ENCODE assay signal across 1 cellular context in the genomic region with DNA sequence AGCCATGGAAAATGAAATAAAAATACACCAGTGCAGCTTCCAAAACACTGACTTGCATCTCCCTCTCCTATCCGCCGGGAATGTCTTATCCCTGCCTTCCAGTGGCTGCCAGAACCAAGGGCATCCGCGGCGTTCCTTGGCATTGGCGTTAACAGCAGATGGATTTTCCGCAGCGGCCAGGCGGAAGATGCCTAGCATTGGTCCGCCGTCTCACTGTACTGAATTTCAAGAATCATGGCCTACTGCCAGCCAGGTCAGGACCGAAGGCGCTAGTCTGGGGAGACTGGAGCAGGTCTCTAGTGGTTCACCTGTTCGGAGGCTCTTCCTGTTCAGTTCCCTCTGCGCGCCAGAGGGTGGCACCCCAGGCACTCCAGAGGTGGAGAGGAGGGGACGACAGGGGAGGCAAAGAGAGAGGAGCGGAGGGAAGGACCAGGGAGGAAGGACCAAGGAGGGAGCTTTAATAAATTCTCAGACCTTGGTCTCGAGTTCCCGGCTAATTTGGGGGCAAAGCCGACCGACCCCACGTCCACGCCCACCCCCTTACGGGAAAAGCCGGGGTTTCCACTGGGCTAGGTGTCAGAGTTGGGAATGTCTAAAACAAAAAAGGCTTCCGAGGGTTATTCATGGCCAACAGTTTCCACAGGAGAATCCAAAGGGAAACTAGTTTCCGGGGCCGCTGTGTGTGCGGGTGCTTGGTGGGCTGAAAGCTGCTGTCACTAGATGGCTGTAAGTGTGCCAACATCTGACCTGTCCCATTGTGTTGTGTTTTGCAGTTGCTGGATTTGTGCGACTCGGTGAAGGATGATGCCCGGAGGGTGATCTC.
TF ChIP-seq lines count a peak whose summit lies in the region.

No MANE protein-coding gene starts in this region.

TF ChIP-seq in HepG2, 621 proteins besides CTCF, POLR2A, EP300 and RAD21 (continued from another document and continues in another):
- TF ChIP-seq REPIN1 (CRISPR knock-in tag; IDR thresholded peaks at IDR 0.05; ENCODE audit: borderline replicate concordance, low read depth), result no peak; the same call in 1 of the 2 replicates
- TF ChIP-seq, protein P1, sequence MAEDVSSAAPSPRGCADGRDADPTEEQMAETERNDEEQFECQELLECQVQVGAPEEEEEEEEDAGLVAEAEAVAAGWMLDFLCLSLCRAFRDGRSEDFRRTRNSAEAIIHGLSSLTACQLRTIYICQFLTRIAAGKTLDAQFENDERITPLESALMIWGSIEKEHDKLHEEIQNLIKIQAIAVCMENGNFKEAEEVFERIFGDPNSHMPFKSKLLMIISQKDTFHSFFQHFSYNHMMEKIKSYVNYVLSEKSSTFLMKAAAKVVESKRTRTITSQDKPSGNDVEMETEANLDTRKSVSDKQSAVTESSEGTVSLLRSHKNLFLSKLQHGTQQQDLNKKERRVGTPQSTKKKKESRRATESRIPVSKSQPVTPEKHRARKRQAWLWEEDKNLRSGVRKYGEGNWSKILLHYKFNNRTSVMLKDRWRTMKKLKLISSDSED (CRISPR knock-in tag; IDR thresholded peaks at IDR 0.05), result no peak
- no peak for TF ChIP-seq RBAK (CRISPR knock-in tag; IDR thresholded peaks at IDR 0.05)
- TF ChIP-seq, protein P2, sequence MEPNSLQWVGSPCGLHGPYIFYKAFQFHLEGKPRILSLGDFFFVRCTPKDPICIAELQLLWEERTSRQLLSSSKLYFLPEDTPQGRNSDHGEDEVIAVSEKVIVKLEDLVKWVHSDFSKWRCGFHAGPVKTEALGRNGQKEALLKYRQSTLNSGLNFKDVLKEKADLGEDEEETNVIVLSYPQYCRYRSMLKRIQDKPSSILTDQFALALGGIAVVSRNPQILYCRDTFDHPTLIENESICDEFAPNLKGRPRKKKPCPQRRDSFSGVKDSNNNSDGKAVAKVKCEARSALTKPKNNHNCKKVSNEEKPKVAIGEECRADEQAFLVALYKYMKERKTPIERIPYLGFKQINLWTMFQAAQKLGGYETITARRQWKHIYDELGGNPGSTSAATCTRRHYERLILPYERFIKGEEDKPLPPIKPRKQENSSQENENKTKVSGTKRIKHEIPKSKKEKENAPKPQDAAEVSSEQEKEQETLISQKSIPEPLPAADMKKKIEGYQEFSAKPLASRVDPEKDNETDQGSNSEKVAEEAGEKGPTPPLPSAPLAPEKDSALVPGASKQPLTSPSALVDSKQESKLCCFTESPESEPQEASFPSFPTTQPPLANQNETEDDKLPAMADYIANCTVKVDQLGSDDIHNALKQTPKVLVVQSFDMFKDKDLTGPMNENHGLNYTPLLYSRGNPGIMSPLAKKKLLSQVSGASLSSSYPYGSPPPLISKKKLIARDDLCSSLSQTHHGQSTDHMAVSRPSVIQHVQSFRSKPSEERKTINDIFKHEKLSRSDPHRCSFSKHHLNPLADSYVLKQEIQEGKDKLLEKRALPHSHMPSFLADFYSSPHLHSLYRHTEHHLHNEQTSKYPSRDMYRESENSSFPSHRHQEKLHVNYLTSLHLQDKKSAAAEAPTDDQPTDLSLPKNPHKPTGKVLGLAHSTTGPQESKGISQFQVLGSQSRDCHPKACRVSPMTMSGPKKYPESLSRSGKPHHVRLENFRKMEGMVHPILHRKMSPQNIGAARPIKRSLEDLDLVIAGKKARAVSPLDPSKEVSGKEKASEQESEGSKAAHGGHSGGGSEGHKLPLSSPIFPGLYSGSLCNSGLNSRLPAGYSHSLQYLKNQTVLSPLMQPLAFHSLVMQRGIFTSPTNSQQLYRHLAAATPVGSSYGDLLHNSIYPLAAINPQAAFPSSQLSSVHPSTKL (CRISPR knock-in tag; IDR thresholded peaks at IDR 0.05), result peak; percentile 59
- peak; percentile 75; the same call in 1 of the 2 replicates for TF ChIP-seq BORCS8-MEF2B (CRISPR knock-in tag; IDR thresholded peaks at IDR 0.05)
- peak; percentile 38; the same call in 1 of the 3 replicates for TF ChIP-seq MXI1 (IDR thresholded peaks at IDR 0.05; ENCODE audit: borderline replicate concordance, low read depth, low read length)
- TF ChIP-seq ZNF468 (CRISPR knock-in tag; IDR thresholded peaks at IDR 0.05), result no peak
- no peak for TF ChIP-seq GFI1 (CRISPR knock-in tag; IDR thresholded peaks at IDR 0.05; ENCODE audit: borderline replicate concordance)
- no peak for TF ChIP-seq PTBP1 (IDR thresholded peaks at IDR 0.05; ENCODE audit: low read depth, low read length, poor library complexity, severe bottlenecking)
- TF ChIP-seq NAIF1 (CRISPR knock-in tag; IDR thresholded peaks at IDR 0.05; ENCODE audit: borderline replicate concordance), result no peak
- TF ChIP-seq EED (CRISPR knock-in tag; IDR thresholded peaks at IDR 0.05), result no peak
- TF ChIP-seq, protein P3, sequence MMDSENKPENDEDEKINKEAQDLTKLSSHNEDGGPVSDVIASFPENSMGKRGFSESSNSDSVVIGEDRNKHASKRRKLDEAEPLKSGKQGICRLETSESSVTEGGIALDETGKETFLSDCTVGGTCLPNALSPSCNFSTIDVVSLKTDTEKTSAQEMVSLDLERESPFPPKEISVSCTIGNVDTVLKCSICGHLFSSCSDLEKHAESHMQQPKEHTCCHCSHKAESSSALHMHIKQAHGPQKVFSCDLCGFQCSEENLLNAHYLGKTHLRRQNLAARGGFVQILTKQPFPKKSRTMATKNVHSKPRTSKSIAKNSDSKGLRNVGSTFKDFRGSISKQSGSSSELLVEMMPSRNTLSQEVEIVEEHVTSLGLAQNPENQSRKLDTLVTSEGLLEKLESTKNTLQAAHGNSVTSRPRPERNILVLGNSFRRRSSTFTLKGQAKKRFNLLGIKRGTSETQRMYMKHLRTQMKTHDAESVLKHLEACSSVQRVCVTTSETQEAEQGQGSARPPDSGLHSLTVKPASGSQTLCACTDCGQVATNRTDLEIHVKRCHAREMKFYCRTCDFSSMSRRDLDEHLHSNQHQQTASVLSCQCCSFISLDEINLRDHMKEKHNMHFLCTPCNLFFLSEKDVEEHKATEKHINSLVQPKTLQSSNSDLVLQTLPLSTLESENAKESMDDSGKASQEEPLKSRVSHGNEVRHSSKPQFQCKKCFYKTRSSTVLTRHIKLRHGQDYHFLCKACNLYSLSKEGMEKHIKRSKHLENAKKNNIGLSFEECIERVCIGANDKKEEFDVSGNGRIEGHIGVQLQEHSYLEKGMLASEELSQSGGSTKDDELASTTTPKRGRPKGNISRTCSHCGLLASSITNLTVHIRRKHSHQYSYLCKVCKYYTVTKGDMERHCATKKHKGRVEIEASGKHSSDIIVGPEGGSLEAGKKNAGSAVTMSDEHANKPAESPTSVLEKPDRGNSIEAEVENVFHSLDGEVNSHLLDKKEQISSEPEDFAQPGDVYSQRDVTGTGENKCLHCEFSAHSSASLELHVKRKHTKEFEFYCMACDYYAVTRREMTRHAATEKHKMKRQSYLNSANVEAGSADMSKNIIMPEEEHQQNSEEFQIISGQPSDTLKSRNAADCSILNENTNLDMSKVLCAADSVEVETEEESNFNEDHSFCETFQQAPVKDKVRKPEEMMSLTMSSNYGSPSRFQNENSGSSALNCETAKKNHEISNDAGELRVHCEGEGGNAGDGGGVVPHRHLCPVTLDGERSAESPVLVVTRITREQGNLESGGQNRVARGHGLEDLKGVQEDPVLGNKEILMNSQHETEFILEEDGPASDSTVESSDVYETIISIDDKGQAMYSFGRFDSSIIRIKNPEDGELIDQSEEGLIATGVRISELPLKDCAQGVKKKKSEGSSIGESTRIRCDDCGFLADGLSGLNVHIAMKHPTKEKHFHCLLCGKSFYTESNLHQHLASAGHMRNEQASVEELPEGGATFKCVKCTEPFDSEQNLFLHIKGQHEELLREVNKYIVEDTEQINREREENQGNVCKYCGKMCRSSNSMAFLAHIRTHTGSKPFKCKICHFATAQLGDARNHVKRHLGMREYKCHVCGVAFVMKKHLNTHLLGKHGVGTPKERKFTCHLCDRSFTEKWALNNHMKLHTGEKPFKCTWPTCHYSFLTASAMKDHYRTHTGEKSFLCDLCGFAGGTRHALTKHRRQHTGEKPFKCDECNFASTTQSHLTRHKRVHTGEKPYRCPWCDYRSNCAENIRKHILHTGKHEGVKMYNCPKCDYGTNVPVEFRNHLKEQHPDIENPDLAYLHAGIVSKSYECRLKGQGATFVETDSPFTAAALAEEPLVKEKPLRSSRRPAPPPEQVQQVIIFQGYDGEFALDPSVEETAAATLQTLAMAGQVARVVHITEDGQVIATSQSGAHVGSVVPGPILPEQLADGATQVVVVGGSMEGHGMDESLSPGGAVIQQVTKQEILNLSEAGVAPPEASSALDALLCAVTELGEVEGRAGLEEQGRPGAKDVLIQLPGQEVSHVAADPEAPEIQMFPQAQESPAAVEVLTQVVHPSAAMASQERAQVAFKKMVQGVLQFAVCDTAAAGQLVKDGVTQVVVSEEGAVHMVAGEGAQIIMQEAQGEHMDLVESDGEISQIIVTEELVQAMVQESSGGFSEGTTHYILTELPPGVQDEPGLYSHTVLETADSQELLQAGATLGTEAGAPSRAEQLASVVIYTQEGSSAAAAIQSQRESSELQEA (CRISPR knock-in tag; IDR thresholded peaks at IDR 0.05; ENCODE audit: not compliant biosample characterization), result no peak
- TF ChIP-seq CHD2 (IDR thresholded peaks at IDR 0.05; ENCODE audit: low read depth, low read length), result no peak
- TF ChIP-seq, protein P4, sequence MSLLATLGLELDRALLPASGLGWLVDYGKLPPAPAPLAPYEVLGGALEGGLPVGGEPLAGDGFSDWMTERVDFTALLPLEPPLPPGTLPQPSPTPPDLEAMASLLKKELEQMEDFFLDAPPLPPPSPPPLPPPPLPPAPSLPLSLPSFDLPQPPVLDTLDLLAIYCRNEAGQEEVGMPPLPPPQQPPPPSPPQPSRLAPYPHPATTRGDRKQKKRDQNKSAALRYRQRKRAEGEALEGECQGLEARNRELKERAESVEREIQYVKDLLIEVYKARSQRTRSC (CRISPR knock-in tag; IDR thresholded peaks at IDR 0.05; ENCODE audit: low read depth), result no peak
- TF ChIP-seq, protein P5, sequence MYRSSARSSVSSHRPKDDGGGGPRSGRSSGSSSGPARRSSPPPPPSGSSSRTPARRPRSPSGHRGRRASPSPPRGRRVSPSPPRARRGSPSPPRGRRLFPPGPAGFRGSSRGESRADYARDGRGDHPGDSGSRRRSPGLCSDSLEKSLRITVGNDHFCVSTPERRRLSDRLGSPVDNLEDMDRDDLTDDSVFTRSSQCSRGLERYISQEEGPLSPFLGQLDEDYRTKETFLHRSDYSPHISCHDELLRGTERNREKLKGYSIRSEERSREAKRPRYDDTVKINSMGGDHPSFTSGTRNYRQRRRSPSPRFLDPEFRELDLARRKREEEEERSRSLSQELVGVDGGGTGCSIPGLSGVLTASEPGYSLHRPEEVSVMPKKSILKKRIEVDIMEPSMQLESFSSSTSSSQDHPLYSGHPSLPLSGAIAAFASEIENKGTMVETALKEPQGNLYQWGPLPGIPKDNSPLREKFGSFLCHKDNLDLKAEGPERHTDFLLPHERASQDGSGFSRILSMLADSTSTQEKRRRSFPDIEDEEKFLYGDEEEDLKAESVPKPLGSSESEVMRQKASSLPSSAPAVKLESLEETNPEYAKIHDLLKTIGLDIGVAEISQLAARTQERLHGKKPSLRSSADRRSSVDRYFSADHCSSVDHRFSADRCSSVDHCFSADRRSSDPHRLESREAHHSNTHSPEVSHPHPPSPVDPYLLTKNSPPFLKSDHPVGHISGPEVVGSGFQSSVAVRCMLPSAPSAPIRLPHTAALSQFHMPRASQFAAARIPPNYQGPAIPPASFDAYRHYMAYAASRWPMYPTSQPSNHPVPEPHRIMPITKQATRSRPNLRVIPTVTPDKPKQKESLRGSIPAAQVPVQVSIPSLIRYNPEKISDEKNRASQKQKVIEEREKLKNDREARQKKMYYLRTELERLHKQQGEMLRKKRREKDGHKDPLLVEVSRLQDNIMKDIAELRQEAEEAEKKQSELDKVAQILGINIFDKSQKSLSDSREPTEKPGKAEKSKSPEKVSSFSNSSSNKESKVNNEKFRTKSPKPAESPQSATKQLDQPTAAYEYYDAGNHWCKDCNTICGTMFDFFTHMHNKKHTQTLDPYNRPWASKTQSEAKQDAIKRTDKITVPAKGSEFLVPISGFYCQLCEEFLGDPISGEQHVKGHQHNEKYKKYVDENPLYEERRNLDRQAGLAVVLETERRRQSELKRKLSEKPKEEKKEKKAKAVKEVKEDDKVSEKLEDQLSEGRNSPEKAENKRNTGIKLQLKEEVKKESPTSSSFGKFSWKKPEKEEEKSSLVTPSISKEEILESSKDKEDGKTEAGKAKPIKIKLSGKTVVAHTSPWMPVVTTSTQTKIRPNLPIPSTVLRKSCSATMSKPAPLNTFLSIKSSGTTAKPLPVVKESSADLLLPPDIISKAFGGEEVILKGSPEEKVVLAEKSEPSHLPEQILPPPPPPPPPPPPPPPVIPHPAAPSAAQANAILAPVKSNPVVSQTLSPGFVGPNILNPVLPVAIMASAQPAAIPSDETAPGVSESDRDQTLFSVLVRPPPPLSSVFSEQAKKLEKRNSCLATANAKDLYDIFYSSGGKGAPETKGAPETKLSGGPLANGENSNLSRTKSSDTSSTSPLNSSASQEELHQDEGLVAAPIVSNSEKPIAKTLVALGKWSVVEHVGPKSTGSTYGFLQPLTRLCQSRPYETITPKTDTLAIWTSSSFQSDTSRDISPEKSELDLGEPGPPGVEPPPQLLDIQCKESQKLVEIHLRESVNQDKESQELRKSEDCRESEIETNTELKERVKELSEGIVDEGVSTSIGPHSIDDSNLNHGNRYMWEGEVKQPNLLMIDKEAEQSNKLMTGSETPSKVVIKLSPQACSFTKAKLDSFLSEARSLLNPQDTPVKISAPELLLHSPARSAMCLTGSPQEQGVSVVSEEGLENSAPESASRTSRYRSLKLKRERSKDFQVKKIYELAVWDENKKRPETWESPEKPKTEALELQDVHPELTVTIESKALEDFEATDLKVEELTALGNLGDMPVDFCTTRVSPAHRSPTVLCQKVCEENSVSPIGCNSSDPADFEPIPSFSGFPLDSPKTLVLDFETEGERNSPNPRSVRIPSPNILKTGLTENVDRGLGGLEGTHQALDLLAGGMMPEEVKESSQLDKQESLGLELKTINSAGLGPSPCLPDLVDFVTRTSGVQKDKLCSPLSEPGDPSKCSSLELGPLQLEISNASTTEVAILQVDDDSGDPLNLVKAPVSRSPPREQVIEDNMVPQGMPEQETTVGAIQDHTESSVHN (CRISPR knock-in tag; IDR thresholded peaks at IDR 0.05), result no peak
- no peak for TF ChIP-seq ZNF251 (CRISPR knock-in tag; IDR thresholded peaks at IDR 0.05)
- TF ChIP-seq, protein P6, sequence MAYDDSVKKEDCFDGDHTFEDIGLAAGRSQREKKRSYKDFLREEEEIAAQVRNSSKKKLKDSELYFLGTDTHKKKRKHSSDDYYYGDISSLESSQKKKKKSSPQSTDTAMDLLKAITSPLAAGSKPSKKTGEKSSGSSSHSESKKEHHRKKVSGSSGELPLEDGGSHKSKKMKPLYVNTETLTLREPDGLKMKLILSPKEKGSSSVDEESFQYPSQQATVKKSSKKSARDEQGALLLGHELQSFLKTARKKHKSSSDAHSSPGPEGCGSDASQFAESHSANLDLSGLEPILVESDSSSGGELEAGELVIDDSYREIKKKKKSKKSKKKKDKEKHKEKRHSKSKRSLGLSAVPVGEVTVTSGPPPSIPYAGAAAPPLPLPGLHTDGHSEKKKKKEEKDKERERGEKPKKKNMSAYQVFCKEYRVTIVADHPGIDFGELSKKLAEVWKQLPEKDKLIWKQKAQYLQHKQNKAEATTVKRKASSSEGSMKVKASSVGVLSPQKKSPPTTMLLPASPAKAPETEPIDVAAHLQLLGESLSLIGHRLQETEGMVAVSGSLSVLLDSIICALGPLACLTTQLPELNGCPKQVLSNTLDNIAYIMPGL (CRISPR knock-in tag; IDR thresholded peaks at IDR 0.05; ENCODE audit: borderline replicate concordance in 1 of 2, low read depth in 1 of 2), result peak; percentile 64 to 88; a peak in 3 of 4 replicates
- TF ChIP-seq, protein P7, sequence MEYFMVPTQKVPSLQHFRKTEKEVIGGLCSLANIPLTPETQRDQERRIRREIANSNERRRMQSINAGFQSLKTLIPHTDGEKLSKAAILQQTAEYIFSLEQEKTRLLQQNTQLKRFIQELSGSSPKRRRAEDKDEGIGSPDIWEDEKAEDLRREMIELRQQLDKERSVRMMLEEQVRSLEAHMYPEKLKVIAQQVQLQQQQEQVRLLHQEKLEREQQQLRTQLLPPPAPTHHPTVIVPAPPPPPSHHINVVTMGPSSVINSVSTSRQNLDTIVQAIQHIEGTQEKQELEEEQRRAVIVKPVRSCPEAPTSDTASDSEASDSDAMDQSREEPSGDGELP (IDR thresholded peaks at IDR 0.05; ENCODE audit: borderline replicate concordance, low read depth), result 0 out of 2 replicates have a peak, but pooled peaks have one; percentile 14
